22 cellular contexts compared by ENCODE assay signal in the genomic region with DNA sequence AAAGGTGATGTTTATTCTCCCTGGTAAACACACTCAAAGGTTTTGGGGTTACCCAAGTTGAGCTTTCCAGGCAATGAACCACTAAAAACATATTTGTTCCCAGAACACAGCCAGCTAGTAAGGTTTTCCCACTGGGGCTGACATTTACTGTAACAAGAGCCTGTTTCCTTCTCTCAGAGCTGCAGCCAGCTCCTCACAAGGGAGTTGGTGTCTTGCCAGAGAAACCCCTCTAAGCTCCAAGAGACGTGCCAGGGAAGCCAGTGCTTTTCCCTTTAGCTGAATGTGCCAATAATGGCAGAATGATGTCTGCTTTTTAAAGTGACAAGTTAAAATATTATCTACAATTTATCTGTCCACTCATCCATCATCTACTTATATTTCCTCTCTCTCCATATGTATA.
"Had no signal": no experiment of that assay in that cellular context is flagged by ENCODE, and none has a peak within 500 bp of the region (broad histone marks: within the 10 kb centered on the region; RNA-seq: fewer than 3 reads in every experiment).

No MANE protein-coding gene starts in this region.

- H3K4me3 ChIP-seq: K562 had no signal

- DNase-seq: MV-4-11, NCI-H1048, NCI-H1105, NCI-H1417, NCI-H1436 treated with DMSO at 0.1 percent for 48 hours, NCI-H1694, NCI-H187 treated with DMSO at 0.1 percent for 48 hours, NCI-H2029 treated with DMSO at 0.1 percent for 48 hours, NCI-H2171 treated with DMSO at 0.1 percent for 48 hours, NCI-H345, NCI-H446 treated with DMSO at 0.1 percent for 48 hours, NCI-H510A treated with DMSO at 0.1 percent for 48 hours, NCI-H526, NCI-H82, Right ventricle myocardium superior, RPMI8226, SIG-M5, SK-N-SH, SW 1271 had no signal

- H3K27ac ChIP-seq: HL-60, KMS-11 had no signal

- H3K9me3 ChIP-seq: SK-N-SH had no signal

- ATAC-seq: K562 had no signal
